In genomic region chr17:43578699-43579569, GRCh38 we compare ENCODE assay signal across 8 cellular contexts. TPM values are rescaled to one million over a fixed set of nuclear protein-coding genes. Genes with fewer than 3 reads are reported as not detected.
DNase-seq lines count a peak whose midpoint lies in the region; ATAC-seq and TF ChIP-seq lines count a peak whose summit lies in the region.

No MANE protein-coding gene starts in this region.

- H3K36me3 Mint-ChIP-seq in chondrocyte (ENCODE audit: low read depth), result peaks cover 2% of the 10 kb centered on the region
- no peaks in the 10 kb centered on the region for H3K36me3 Mint-ChIP-seq in nephron progenitor cell (ENCODE audit: low read depth)

- H3K27ac ChIP-seq in SJCRH30, result no peak overlapping the region; the same call in 1 of the 2 replicates

- peaks cover 34% of the 10 kb centered on the region for H3K4me1 ChIP-seq in SJCRH30

- no peaks in the 10 kb centered on the region for H3K9me3 Mint-ChIP-seq in chondrocyte (ENCODE audit: low read depth)
- no peaks in the 10 kb centered on the region for H3K9me3 Mint-ChIP-seq in nephron progenitor cell

- no peaks in the 10 kb centered on the region for H3K9me3 ChIP-seq in SJCRH30 (replicated peaks)

- TF ChIP-seq CTCF in chondrocyte (IDR thresholded peaks at IDR 0.05) (no peak), nephron progenitor cell (IDR thresholded peaks at IDR 0.05) (no peak)

- DNase-seq in ELR (ENCODE audit: low read depth) (peak; percentile 91), SJCRH30 (peak; percentile 72 to 79), chondrocyte (ENCODE audit: low spot score) (no peak), nephron progenitor cell (peak; percentile 67), hippocampal formation (lab: John Stamatoyannopoulos, UW) (no peak)

- ATAC-seq in HG02642 (IDR thresholded peaks at IDR 0.05; ENCODE audit: poor library complexity, unreplicated experiment) (peak; percentile 61), GM18502 (IDR thresholded peaks at IDR 0.05; ENCODE audit: poor library complexity, unreplicated experiment) (no peak), HG03045 (IDR thresholded peaks at IDR 0.05; ENCODE audit: unreplicated experiment) (no peak)

- H3K4me1 Mint-ChIP-seq in chondrocyte (ENCODE audit: low read depth) (peaks cover 42% of the 10 kb centered on the region), nephron progenitor cell (peaks cover 95% of the 10 kb centered on the region)

- H3K4me3 Mint-ChIP-seq in chondrocyte (ENCODE audit: unreplicated experiment) (no peak overlapping the region), nephron progenitor cell (peak overlapping the region; percentile 14)

- no peaks in the 10 kb centered on the region for H3K27me3 ChIP-seq in SJCRH30

- H3K4me3 ChIP-seq in SJCRH30, result no peak overlapping the region

- H3K27ac Mint-ChIP-seq in chondrocyte (ENCODE audit: unreplicated experiment) (peak overlapping the region; percentile 34), nephron progenitor cell (peak overlapping the region; percentile 87)

- peaks cover 8% of the 10 kb centered on the region for H3K27me3 Mint-ChIP-seq in chondrocyte (ENCODE audit: low read depth)
- H3K27me3 Mint-ChIP-seq in nephron progenitor cell (ENCODE audit: low read depth, poor library complexity), result peaks cover 30% of the 10 kb centered on the region

- H3K36me3 ChIP-seq in SJCRH30, result no peaks in the 10 kb centered on the region

RNA-seq across cellular contexts. Expression of gene ETV4, which starts 32.8 kb away (rescaled TPM):
- total RNA-seq in SJCRH30 (2014; rRNA removed; shearing (Covaris generic)), result 70.0 and 70.4 TPM in 2 replicates
- total RNA-seq in chondrocyte, result 1.1 to 1.2 TPM (median 1.1 TPM) in 3 replicates

Comparison
In these comparisons a context has a peak if more than half of its experiments do, and no peak if none do; other contexts are left out.
1. DNase-seq: peak in ELR (single experiment), SJCRH30 (2 of 2) and nephron progenitor cell (single experiment); none in chondrocyte (single experiment) and hippocampal formation (0 of 2).
2. RNA of gene ETV4, which starts 32.8 kb away (total RNA-seq): 70.0 to 70.4 TPM in SJCRH30; 1.1 to 1.2 TPM in chondrocyte; every median in the first group is over 10 times any median in the second.